Comparison of ENCODE assay signal across 1 cellular context in the genomic region with DNA sequence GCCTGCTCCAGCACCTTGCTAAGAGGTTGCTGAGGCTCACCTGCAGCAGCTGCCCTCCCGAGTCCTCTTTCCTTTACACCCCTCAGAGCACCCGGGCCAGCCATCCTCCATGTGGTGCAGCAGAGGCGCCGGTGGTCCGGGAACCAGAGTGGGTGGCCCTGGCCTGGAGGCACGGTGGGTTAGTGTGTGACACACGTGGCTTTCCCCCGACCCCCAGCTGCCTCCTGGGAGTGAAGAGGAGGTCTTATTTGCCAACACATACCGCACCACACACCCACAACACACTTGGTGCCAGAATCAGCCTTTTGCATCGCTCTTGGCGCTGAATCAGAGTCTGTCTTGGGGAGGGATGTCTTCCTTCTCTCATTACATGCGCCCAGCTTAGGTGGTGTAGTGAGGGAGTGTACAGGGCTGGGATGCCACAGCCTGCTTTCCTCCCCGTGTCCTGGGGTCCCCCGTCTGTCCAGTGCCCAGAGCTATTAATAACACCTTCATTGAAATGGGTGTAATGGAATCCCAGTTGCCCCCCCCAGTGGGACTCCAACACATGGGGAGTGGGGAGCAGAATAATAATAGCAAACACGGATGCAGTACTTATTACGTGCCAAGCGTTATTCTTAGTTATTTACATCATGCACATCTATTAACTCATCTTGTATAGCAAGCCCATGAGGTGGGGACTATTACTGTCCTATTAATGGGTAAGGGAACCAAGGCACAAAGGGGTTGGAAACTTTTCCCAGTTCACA.
TF ChIP-seq lines count a peak whose summit lies in the region.

No MANE protein-coding gene starts in this region.

TF ChIP-seq in GM23338, 12 proteins besides CTCF, POLR2A, EP300 and RAD21 (continued from another document):
- TF ChIP-seq POLR2AphosphoS5 (IDR thresholded peaks at IDR 0.05; ENCODE audit: low read depth) (no peak), JUNB (IDR thresholded peaks at IDR 0.05; ENCODE audit: unreplicated experiment) (no peak), STAT1 (IDR thresholded peaks at IDR 0.05; ENCODE audit: unreplicated experiment) (no peak), EZH2 (IDR thresholded peaks at IDR 0.05; ENCODE audit: low read depth, unreplicated experiment) (no peak), EZH2phosphoT487 (IDR thresholded peaks at IDR 0.05; ENCODE audit: unreplicated experiment) (no peak), ZNF114 (CRISPR knock-in tag; IDR thresholded peaks at IDR 0.05) (no peak), ETS1 (IDR thresholded peaks at IDR 0.05) (no peak), ZNF331 (CRISPR knock-in tag; IDR thresholded peaks at IDR 0.05; ENCODE audit: low read depth) (no peak), CREB1 (CRISPR knock-in tag; IDR thresholded peaks at IDR 0.05; ENCODE audit: low read depth) (no peak)
- TF ChIP-seq, protein P1, sequence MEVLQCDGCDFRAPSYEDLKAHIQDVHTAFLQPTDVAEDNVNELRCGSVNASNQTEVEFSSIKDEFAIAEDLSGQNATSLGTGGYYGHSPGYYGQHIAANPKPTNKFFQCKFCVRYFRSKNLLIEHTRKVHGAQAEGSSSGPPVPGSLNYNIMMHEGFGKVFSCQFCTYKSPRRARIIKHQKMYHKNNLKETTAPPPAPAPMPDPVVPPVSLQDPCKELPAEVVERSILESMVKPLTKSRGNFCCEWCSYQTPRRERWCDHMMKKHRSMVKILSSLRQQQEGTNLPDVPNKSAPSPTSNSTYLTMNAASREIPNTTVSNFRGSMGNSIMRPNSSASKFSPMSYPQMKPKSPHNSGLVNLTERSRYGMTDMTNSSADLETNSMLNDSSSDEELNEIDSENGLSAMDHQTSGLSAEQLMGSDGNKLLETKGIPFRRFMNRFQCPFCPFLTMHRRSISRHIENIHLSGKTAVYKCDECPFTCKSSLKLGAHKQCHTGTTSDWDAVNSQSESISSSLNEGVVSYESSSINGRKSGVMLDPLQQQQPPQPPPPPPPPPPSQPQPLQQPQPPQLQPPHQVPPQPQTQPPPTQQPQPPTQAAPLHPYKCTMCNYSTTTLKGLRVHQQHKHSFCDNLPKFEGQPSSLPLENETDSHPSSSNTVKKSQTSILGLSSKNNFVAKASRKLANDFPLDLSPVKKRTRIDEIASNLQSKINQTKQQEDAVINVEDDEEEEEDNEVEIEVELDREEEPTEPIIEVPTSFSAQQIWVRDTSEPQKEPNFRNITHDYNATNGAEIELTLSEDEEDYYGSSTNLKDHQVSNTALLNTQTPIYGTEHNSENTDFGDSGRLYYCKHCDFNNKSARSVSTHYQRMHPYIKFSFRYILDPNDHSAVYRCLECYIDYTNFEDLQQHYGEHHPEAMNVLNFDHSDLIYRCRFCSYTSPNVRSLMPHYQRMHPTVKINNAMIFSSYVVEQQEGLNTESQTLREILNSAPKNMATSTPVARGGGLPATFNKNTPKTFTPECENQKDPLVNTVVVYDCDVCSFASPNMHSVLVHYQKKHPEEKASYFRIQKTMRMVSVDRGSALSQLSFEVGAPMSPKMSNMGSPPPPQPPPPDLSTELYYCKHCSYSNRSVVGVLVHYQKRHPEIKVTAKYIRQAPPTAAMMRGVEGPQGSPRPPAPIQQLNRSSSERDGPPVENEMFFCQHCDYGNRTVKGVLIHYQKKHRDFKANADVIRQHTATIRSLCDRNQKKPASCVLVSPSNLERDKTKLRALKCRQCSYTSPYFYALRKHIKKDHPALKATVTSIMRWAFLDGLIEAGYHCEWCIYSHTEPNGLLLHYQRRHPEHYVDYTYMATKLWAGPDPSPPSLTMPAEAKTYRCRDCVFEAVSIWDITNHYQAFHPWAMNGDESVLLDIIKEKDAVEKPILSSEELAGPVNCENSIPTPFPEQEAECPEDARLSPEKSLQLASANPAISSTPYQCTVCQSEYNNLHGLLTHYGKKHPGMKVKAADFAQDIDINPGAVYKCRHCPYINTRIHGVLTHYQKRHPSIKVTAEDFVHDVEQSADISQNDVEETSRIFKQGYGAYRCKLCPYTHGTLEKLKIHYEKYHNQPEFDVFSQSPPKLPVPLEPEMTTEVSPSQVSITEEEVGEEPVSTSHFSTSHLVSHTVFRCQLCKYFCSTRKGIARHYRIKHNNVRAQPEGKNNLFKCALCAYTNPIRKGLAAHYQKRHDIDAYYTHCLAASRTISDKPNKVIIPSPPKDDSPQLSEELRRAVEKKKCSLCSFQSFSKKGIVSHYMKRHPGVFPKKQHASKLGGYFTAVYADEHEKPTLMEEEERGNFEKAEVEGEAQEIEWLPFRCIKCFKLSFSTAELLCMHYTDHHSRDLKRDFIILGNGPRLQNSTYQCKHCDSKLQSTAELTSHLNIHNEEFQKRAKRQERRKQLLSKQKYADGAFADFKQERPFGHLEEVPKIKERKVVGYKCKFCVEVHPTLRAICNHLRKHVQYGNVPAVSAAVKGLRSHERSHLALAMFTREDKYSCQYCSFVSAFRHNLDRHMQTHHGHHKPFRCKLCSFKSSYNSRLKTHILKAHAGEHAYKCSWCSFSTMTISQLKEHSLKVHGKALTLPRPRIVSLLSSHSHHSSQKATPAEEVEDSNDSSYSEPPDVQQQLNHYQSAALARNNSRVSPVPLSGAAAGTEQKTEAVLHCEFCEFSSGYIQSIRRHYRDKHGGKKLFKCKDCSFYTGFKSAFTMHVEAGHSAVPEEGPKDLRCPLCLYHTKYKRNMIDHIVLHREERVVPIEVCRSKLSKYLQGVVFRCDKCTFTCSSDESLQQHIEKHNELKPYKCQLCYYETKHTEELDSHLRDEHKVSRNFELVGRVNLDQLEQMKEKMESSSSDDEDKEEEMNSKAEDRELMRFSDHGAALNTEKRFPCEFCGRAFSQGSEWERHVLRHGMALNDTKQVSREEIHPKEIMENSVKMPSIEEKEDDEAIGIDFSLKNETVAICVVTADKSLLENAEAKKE (CRISPR knock-in tag; IDR thresholded peaks at IDR 0.05) = no peak
TF ChIP-seq in GM23338: peak in this region for 0.
